Comparison of ENCODE assay signal across 20 cellular contexts in the genomic region with DNA sequence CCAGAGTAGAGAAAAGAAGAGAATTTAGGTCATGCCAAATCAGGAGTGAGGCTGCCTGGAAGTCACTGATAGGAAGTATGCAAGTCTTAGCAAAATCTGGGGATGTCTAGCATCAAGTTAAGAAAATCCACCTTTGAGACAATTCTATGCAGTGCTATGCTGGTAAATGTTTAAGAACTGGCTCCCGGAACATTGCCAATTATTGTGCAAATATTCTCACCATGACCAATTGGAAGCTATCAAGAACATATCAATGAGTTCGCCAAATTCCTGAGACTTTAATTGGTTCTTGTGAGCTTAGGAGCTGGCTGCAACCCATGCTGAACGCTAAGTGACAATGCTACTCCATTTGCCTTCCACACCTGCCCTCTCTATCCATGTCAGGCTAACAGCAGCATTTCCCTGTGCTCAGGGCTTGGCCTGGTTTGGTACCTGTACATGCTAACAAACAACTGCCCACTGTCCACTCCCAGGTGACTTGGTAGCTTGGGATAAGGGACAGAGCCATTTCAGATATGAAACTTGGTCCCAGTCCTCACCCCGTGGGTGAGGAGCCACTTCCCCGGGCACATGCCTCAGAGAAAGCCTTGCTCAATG.
DNase-seq lines count a peak whose midpoint lies in the region; ATAC-seq, FAIRE-seq and TF ChIP-seq lines count a peak whose summit lies in the region.
"Had no signal": no experiment of that assay in that cellular context is flagged by ENCODE, and none has a peak within 500 bp of the region (broad histone marks: within the 10 kb centered on the region; RNA-seq: fewer than 3 reads in every experiment).

No MANE protein-coding gene starts in this region.

- H3K27ac Mint-ChIP-seq in Caco-2 (ENCODE audit: unreplicated experiment), result no peak overlapping the region
- H3K27ac Mint-ChIP-seq: CD8-positive, alpha-beta T cell; HFFc6 had no signal

- H3K27me3 ChIP-seq in left lung (no peaks in the 10 kb centered on the region), Caco-2 (replicated peaks; ENCODE audit: control insufficient read depth, insufficient read depth, low read length) (no peaks in the 10 kb centered on the region)

- POLR2A ChIA-PET in Caco-2 (lab: Charles Lee), result no interaction called here

- CTCF ChIA-PET in Caco-2 (lab: Charles Lee), result no interaction called here

- H3K4me1 ChIP-seq in left lung, result no peaks in the 10 kb centered on the region
- peaks cover 44% of the 10 kb centered on the region for H3K4me1 ChIP-seq in Caco-2

- peaks cover 0 to 4% of the 10 kb centered on the region in 2 donors for H3K9me3 ChIP-seq in left lung
- H3K9me3 ChIP-seq in Caco-2, result peaks cover 10% of the 10 kb centered on the region; the same call in 1 of the 2 replicates

- no peaks in the 10 kb centered on the region for H3K27me3 Mint-ChIP-seq in Caco-2 (ENCODE audit: insufficient read depth, unreplicated experiment)

- intact Hi-C loops in left lung (cut with DNase I) (no loop called here), Caco-2 (cut with micrococcal nuclease; ENCODE audit: unreplicated experiment) (no loop called here)

- no TSS peak for BruUV-seq in Caco-2 (replicated peaks; lab: Mats Ljungman, UMichigan)

- ATAC-seq in left lung, result peak; percentile 21
- no peak for ATAC-seq in GM21515 (IDR thresholded peaks at IDR 0.05; ENCODE audit: unreplicated experiment)
- no peak for ATAC-seq in GM18867 (IDR thresholded peaks at IDR 0.05; ENCODE audit: unreplicated experiment)
- ATAC-seq: CD8-positive, alpha-beta T cell; GM12878 had no signal

- no peaks in the 10 kb centered on the region for H3K36me3 Mint-ChIP-seq in Caco-2 (ENCODE audit: insufficient read depth, unreplicated experiment)
- H3K36me3 Mint-ChIP-seq: CD8-positive, alpha-beta T cell had no signal

- H3K9me3 Mint-ChIP-seq in Caco-2 (ENCODE audit: unreplicated experiment), result no peaks in the 10 kb centered on the region
- H3K9me3 Mint-ChIP-seq: CD8-positive, alpha-beta T cell; HFFc6 had no signal

- H3K4me1 Mint-ChIP-seq in Caco-2 (ENCODE audit: low read depth, unreplicated experiment), result peaks cover 40% of the 10 kb centered on the region

- H3K27ac ChIP-seq in coronary artery (no peak overlapping the region), left lung (no peak overlapping the region)
- H3K27ac ChIP-seq: PC-9 had no signal

- H3K36me3 ChIP-seq in left lung (no peaks in the 10 kb centered on the region), Caco-2 (ENCODE audit: control insufficient read depth, insufficient read depth, low read length) (no peaks in the 10 kb centered on the region; the same call in 1 of the 2 replicates)

- no peak for DNase-seq in HTR-8/SVneo (ENCODE audit: insufficient read length, low spot score)
- DNase-seq in coronary artery (ENCODE audit: low spot score), result peak; percentile 41
- no peak for DNase-seq in left lung
- DNase-seq in renal cortical epithelial cell (ENCODE audit: low read depth), result peak; percentile 76
- no peak for DNase-seq in Caco-2
- no peak for DNase-seq in SIG-M5 treated with dmso at 0.1 percent for 504 hours (lab: John Stamatoyannopoulos, UW; ENCODE audit: unreplicated experiment)
- DNase-seq: CD8-positive, alpha-beta T cell; DND-41; GOT3; HFFc6; KBM-7; NCI-H1417 treated with DMSO at 0.1 percent for 48 hours; NCI-H2029; NCI-H2171; NCI-H446; PC-9 had no signal

- TF ChIP-seq CTCF in coronary artery (IDR thresholded peaks at IDR 0.05) (no peak), left lung (IDR thresholded peaks at IDR 0.05) (no peak), Caco-2 (IDR thresholded peaks at IDR 0.05; ENCODE audit: insufficient read depth in 1 of 2, low read depth in 1 of 2, low read length in 1 of 2, severe bottlenecking in 1 of 2, unreplicated experiment in 1 of 2) (no peak)

- H3K4me3 ChIP-seq in coronary artery (no peak overlapping the region), left lung (no peak overlapping the region), Caco-2 (ENCODE audit: low read depth, low read length) (no peak overlapping the region)
- H3K4me3 ChIP-seq: GM12878, PC-9 had no signal

- H3K4me3 Mint-ChIP-seq in Caco-2 (ENCODE audit: unreplicated experiment), result no peak overlapping the region
- H3K4me3 Mint-ChIP-seq: CD8-positive, alpha-beta T cell; HFFc6 had no signal

- FAIRE-seq in HTR-8/SVneo (lab: Jason Lieb, UNC), result peak; percentile 40
- FAIRE-seq: G401.6, GM12878 had no signal

Comparison
In these comparisons a context has a peak if more than half of its experiments do, and no peak if none do; other contexts are left out.
1. DNase-seq: peak in coronary artery (single experiment) and renal cortical epithelial cell (single experiment); none in HTR-8/SVneo (single experiment), left lung (0 of 2), Caco-2 (0 of 2) and SIG-M5 treated with dmso at 0.1 percent for 504 hours (single experiment).